Comparison of ENCODE assay signal across 8 cellular contexts in the genomic region with DNA sequence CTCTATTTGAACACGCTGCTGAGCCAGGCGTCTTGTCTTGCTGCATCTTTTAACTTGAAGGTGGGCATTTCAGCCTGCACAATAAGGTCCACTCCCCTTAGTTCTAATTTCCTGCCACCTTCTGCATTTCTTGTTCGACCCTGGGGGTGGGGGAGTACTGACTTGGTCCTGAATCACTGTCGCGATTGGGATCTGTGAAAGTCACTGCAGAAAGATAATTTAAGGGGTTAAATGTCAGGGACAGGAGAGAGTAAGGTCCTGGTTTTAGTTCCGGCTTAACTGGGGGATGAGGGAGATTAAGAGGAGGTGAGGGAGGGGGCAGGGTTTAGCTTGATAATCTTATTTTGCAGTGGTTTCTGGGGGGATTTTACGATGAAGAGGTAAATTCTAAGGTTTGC.
DNase-seq lines count a peak whose midpoint lies in the region; ATAC-seq and TF ChIP-seq lines count a peak whose summit lies in the region.

No MANE protein-coding gene starts in this region.

- H3K27me3 ChIP-seq in CD4-positive, CD25-positive, alpha-beta regulatory T cell (ENCODE audit: control insufficient read depth, insufficient read depth, low read length), result no peaks in the 10 kb centered on the region
- no peaks in the 10 kb centered on the region for H3K27me3 ChIP-seq in PC-3 (ENCODE audit: low read length)

- no peaks in the 10 kb centered on the region for H3K27me3 Mint-ChIP-seq in CD4-positive, CD25-positive, alpha-beta regulatory T cell
- no peaks in the 10 kb centered on the region for H3K27me3 Mint-ChIP-seq in osteocyte (ENCODE audit: unreplicated experiment)

- H3K4me1 Mint-ChIP-seq in CD4-positive, CD25-positive, alpha-beta regulatory T cell, result peaks cover 23 to 47% (median 27%) of the 10 kb centered on the region in 4 donors
- peaks cover 79% of the 10 kb centered on the region for H3K4me1 Mint-ChIP-seq in osteocyte (ENCODE audit: unreplicated experiment)

- no peaks in the 10 kb centered on the region for H3K36me3 Mint-ChIP-seq in CD4-positive, CD25-positive, alpha-beta regulatory T cell
- peaks cover 6% of the 10 kb centered on the region for H3K36me3 Mint-ChIP-seq in osteocyte (ENCODE audit: unreplicated experiment)

- intact Hi-C loops in PC-3 (cut with micrococcal nuclease), result no loop called here

- H3K9me2 ChIP-seq in PC-3 (replicated peaks; ENCODE audit: low read length), result no peaks in the 10 kb centered on the region

- CTCF ChIA-PET in PC-3 (lab: Charles Lee), result interaction anchor here (0.6 to 1.6 kb wide), 3 partner anchors 79 to 277 kb away, joined by 3 to 12 read pairs (median 5); no protein-coding TSS in a partner anchor

- H3K36me3 ChIP-seq in CD4-positive, CD25-positive, alpha-beta regulatory T cell (ENCODE audit: control insufficient read depth, insufficient read depth, low read length), result no peaks in the 10 kb centered on the region
- no peaks in the 10 kb centered on the region for H3K36me3 ChIP-seq in PC-3 (ENCODE audit: low read depth, low read length)

- H3K4me1 ChIP-seq in CD4-positive, CD25-positive, alpha-beta regulatory T cell (ENCODE audit: control insufficient read depth, insufficient read depth, low read length, poor library complexity, severe bottlenecking), result peaks cover 35% of the 10 kb centered on the region
- H3K4me1 ChIP-seq in PC-3 (ENCODE audit: insufficient read depth, low read length), result peaks cover 14% of the 10 kb centered on the region

- POLR2A ChIA-PET in PC-3 (lab: Charles Lee; ENCODE audit: unreplicated experiment), result interaction anchor here (0.6 kb wide), 2 partner anchors 125 to 1665 kb away, joined by 3 to 7 read pairs; no protein-coding TSS in a partner anchor

- H3K27ac ChIP-seq in CD4-positive, CD25-positive, alpha-beta regulatory T cell (ENCODE audit: insufficient read depth, low read length, poor library complexity, severe bottlenecking), result peak overlapping the region; percentile 3
- no peak overlapping the region for H3K27ac ChIP-seq in PC-3 (ENCODE audit: low read length)

- no peak for DNase-seq in CD4-positive, CD25-positive, alpha-beta regulatory T cell
- DNase-seq in PC-3 (no peak), epithelial cell of esophagus (ENCODE audit: low read depth) (no peak), osteocyte (ENCODE audit: extremely low spot score, unreplicated experiment) (no peak), NCI-H2029 treated with DMSO at 0.1 percent for 48 hours (lab: John Stamatoyannopoulos, UW) (no peak), NCI-H446 treated with DMSO at 0.1 percent for 48 hours (lab: John Stamatoyannopoulos, UW) (no peak), GM19240 (ENCODE audit: insufficient read length, low spot score) (no peak)

- no peak for TF ChIP-seq CTCF in PC-3 (conservative IDR thresholded peaks at IDR 0.05; ENCODE audit: low read depth, low read length)
- no peak for TF ChIP-seq CTCF in epithelial cell of esophagus (IDR thresholded peaks at IDR 0.05; ENCODE audit: insufficient read depth, low read depth, low read length, missing control alignments)
- TF ChIP-seq CTCF in osteocyte (IDR thresholded peaks at IDR 0.05), result no peak

- no peaks in the 10 kb centered on the region for H3K9me3 ChIP-seq in CD4-positive, CD25-positive, alpha-beta regulatory T cell (ENCODE audit: control insufficient read depth in 2 of 2, low read length in 2 of 2)
- no peaks in the 10 kb centered on the region for H3K9me3 ChIP-seq in PC-3 (ENCODE audit: low read length)

- peak overlapping the region; percentile 81 for H3K4me2 ChIP-seq in PC-3 (ENCODE audit: low read length)

- ATAC-seq in CD4-positive, CD25-positive, alpha-beta regulatory T cell (ENCODE audit: low read depth in 2 of 2), result no peak
- ATAC-seq in PC-3 (peak; percentile 9), GM19463 (IDR thresholded peaks at IDR 0.05; ENCODE audit: unreplicated experiment) (no peak)

- H3K27ac Mint-ChIP-seq in CD4-positive, CD25-positive, alpha-beta regulatory T cell, result peak overlapping the region; percentile 29 to 95 (median 87)
- peak overlapping the region; percentile 73 for H3K27ac Mint-ChIP-seq in osteocyte (ENCODE audit: unreplicated experiment)

- H3F3A ChIP-seq in PC-3 (ENCODE audit: low read length, unreplicated experiment), result no peaks in the 10 kb centered on the region

- peaks cover 0 to 2% (median 0%) of the 10 kb centered on the region in 7 donors for H3K9me3 Mint-ChIP-seq in CD4-positive, CD25-positive, alpha-beta regulatory T cell
- no peaks in the 10 kb centered on the region for H3K9me3 Mint-ChIP-seq in osteocyte (ENCODE audit: unreplicated experiment)

- H2AFZ ChIP-seq in PC-3 (ENCODE audit: low read length), result peak overlapping the region; percentile 90

- no peaks in the 10 kb centered on the region for H3K79me2 ChIP-seq in PC-3 (ENCODE audit: low read length)

- BruUV-seq in PC-3 (replicated peaks; lab: Mats Ljungman, UMichigan), result no TSS peak

- no peaks in the 10 kb centered on the region for H4K20me1 ChIP-seq in PC-3 (ENCODE audit: low read length)

- peak overlapping the region; percentile 3 to 91 (median 86) for H3K4me3 Mint-ChIP-seq in CD4-positive, CD25-positive, alpha-beta regulatory T cell
- peak overlapping the region; percentile 64 for H3K4me3 Mint-ChIP-seq in osteocyte (ENCODE audit: unreplicated experiment)

- H3K4me3 ChIP-seq in CD4-positive, CD25-positive, alpha-beta regulatory T cell (ENCODE audit: low read depth, low read length), result peak overlapping the region; percentile 58
- H3K4me3 ChIP-seq in PC-3 (ENCODE audit: low read length) (peak overlapping the region; percentile 56), epithelial cell of esophagus (ENCODE audit: low read length) (peak overlapping the region; percentile 35)

- H3K9ac ChIP-seq in PC-3 (ENCODE audit: low read length), result peak overlapping the region; percentile 28
